1 cellular context compared by ENCODE assay signal in the genomic region with DNA sequence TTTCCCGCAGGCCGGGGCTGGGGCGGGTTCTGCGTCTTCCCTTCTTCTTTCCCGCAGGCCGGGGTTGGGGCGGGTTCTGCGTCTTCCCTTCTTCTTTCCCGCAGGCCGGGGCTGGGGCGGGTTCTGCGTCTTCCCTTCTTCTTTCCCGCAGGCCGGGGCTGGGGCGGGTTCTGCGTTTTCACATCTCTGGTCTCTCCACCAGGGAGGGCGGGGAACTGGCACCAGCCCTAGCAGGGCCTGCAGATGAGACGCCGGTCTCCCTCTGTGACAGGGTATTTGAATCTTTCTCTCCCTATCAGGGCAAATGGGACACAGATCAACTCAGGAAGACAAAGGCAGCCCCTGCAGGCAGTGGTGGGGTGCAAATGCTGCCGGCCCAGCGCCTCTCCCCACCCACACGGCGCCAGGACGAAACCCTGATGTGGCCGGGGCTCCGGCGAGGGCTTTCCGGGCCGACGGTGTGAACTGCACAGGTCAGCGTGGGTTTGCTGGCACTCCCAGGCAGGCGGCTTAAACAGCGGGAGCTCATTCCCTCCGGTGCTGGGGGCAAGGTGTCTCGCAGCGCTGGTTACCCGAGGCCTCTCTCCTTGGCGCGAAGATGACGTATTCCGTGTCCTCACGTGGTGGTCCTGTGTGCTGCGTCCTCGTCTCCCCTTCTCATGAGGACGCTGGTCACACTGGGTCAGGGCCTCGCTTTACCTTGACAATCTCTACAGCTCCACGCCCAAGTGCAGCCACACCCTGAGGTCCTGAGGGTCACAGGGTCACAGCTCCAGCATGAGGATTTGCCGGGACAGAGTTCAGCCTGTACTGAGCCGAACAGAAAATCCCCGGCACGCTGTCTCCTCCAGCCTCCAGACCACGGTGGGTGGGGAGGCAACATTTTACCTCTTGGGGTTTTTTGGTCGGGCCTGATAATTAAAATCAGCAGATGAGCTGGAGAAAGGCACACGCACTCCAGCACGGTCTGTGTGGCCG.
TF ChIP-seq lines count a peak whose summit lies in the region.

No MANE protein-coding gene starts in this region.

TF ChIP-seq in GM23338, 12 proteins besides CTCF, POLR2A, EP300 and RAD21:
- TF ChIP-seq ZNF331 (CRISPR knock-in tag; IDR thresholded peaks at IDR 0.05; ENCODE audit: low read depth) (no peak), EZH2phosphoT487 (IDR thresholded peaks at IDR 0.05; ENCODE audit: unreplicated experiment) (no peak), EZH2 (IDR thresholded peaks at IDR 0.05; ENCODE audit: low read depth, unreplicated experiment) (no peak), ZNF114 (CRISPR knock-in tag; IDR thresholded peaks at IDR 0.05) (no peak)
